ENCODE assay signal across 8 cellular contexts in the genomic region with DNA sequence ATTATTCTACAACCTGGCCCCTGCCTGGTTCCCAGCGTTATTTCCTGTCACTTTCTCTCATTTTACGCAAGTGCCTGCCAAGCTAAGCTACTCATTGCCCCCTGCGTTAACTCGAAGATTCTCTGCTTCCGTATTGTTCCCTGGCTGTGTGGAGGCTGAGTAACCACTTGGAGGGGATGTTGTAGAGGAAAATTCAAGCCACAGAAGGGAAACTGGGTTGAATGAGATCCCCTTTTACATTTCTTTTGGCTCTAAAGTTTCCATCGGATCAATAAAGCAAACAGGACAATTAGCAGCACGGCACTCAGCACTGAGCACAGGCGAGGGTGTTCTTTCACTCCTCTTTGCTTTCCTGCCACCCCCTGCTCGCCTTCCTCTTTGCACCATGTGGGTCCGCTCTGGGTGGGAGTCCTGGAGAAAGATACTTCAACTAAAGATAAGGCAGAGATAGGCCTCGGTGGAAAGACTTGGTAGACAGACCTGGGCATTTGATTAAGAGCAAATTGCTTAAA. TPM values are rescaled to one million over a fixed set of nuclear protein-coding genes. Genes with fewer than 3 reads are reported as not detected.
DNase-seq lines count a peak whose midpoint lies in the region; ATAC-seq and TF ChIP-seq lines count a peak whose summit lies in the region.

No MANE protein-coding gene starts in this region.

- H3K36me3 ChIP-seq in gastroesophageal sphincter (no peaks in the 10 kb centered on the region), osteoblast (ENCODE audit: insufficient read depth, low read length) (no peaks in the 10 kb centered on the region)

- H2AFZ ChIP-seq in osteoblast (ENCODE audit: low read length), result peak overlapping the region; percentile 69

- H3K79me2 ChIP-seq in osteoblast (ENCODE audit: insufficient read depth, low read length), result peaks cover 8% of the 10 kb centered on the region

- no peak for TF ChIP-seq POLR2A in gastroesophageal sphincter (IDR thresholded peaks at IDR 0.05)

- H4K20me1 ChIP-seq in osteoblast (ENCODE audit: insufficient read depth, low read length), result peaks cover 8% of the 10 kb centered on the region

- no peaks in the 10 kb centered on the region for H3K27me3 ChIP-seq in gastroesophageal sphincter
- no peaks in the 10 kb centered on the region for H3K27me3 ChIP-seq in osteoblast (ENCODE audit: insufficient read depth, low read length)

- peaks cover 0 to 29% (median 0%) of the 10 kb centered on the region in 3 donors for H3K4me1 ChIP-seq in gastroesophageal sphincter
- H3K4me1 ChIP-seq in osteoblast (ENCODE audit: insufficient read depth, low read length), result peaks cover 5% of the 10 kb centered on the region

- H3K27me3 Mint-ChIP-seq in activated T-cell treated with anti-CD3 and anti-CD28 coated beads, Interleukin-2, amount 50 U/mL, for 4 hours (ENCODE audit: low read depth), result no peaks in the 10 kb centered on the region

- H3K9me3 ChIP-seq in gastroesophageal sphincter (no peaks in the 10 kb centered on the region), osteoblast (ENCODE audit: low read depth, low read length) (no peaks in the 10 kb centered on the region)

- TF ChIP-seq EP300 in gastroesophageal sphincter (IDR thresholded peaks at IDR 0.05), result no peak

- peak; percentile 28 to 29 for ATAC-seq in activated T-cell treated with anti-CD3 and anti-CD28 coated beads, Interleukin-2, amount 50 U/mL, for 4 hours
- ATAC-seq in gastroesophageal sphincter (no peak), GM21717 (IDR thresholded peaks at IDR 0.05; ENCODE audit: unreplicated experiment) (no peak), HG02884 (IDR thresholded peaks at IDR 0.05; ENCODE audit: unreplicated experiment) (no peak), GM18858 (IDR thresholded peaks at IDR 0.05; ENCODE audit: unreplicated experiment) (no peak)

- peak overlapping the region in 1 of 2 donors; percentile 19 for H3K4me3 ChIP-seq in gastroesophageal sphincter
- no peak overlapping the region for H3K4me3 ChIP-seq in osteoblast (ENCODE audit: insufficient read depth, low read length)

- H3K4me3 Mint-ChIP-seq in activated T-cell treated with anti-CD3 and anti-CD28 coated beads, Interleukin-2, amount 50 U/mL, for 4 hours, result peak overlapping the region; percentile 84

- peak; percentile 74 for DNase-seq in GF-D8 (lab: John Stamatoyannopoulos, UW)
- peak; percentile 55 for DNase-seq in NCI-H1092 (lab: John Stamatoyannopoulos, UW)
- no peak for DNase-seq in activated T-cell treated with anti-CD3 and anti-CD28 coated beads, Interleukin-2, amount 50 U/mL, for 4 hours
- peak; percentile 91 for DNase-seq in osteoblast (ENCODE audit: insufficient read length, low spot score, missing footprints)

- peak overlapping the region; percentile 67 for H3K4me2 ChIP-seq in osteoblast (ENCODE audit: insufficient read depth, low read length)

- WGBS in gastroesophageal sphincter (ENCODE audit: low coverage in 1 of 2), 2 donors, result 0 to 33% methylated on average over 2 to 3 of the region's 11 CpGs

- peak overlapping the region; percentile 71 to 78 (median 76) for H3K27ac ChIP-seq in gastroesophageal sphincter
- peak overlapping the region; percentile 7 for H3K27ac ChIP-seq in osteoblast (ENCODE audit: low read depth, low read length)

- peaks cover 4% of the 10 kb centered on the region for H3K36me3 Mint-ChIP-seq in activated T-cell treated with anti-CD3 and anti-CD28 coated beads, Interleukin-2, amount 50 U/mL, for 4 hours (ENCODE audit: insufficient read depth)

- peak in 3 of 4 experiments; percentile 51 to 66 (median 57) for TF ChIP-seq CTCF in gastroesophageal sphincter (IDR thresholded peaks at IDR 0.05)
- peak; percentile 66 for TF ChIP-seq CTCF in osteoblast (IDR thresholded peaks at IDR 0.05; ENCODE audit: extremely low read depth, low read depth, low read length)

- H3K4me1 Mint-ChIP-seq in activated T-cell treated with anti-CD3 and anti-CD28 coated beads, Interleukin-2, amount 50 U/mL, for 4 hours (ENCODE audit: low read depth), result peaks cover 52% of the 10 kb centered on the region

- H3K9me3 Mint-ChIP-seq in activated T-cell treated with anti-CD3 and anti-CD28 coated beads, Interleukin-2, amount 50 U/mL, for 4 hours, result no peaks in the 10 kb centered on the region

RNA-seq across cellular contexts. Expression of gene TMSB4X, which starts 4.2 kb away (rescaled TPM):
- 1,000 to 10,000 TPM; 1,344 to 1,576 (median 1,475) TPM for total RNA-seq in activated T-cell treated with anti-CD3 and anti-CD28 coated beads, Interleukin-2, amount 50 U/mL, for 4 hours
- total RNA-seq in gastroesophageal sphincter, result 1,000 to 10,000 TPM; 2,260 to 4,561 (median 3,693) TPM
- total RNA-seq in osteoblast, result 5,120 and 5,652 TPM in 2 replicates

Comparison
In these comparisons a context has a peak if more than half of its experiments do, and no peak if none do; other contexts are left out.
1. ATAC-seq: peak in activated T-cell treated with anti-CD3 and anti-CD28 coated beads, Interleukin-2, amount 50 U/mL, for 4 hours (2 of 2); none in gastroesophageal sphincter (single experiment), GM21717 (single experiment), HG02884 (single experiment) and GM18858 (single experiment).